ENCODE assay signal across 8 cellular contexts in the genomic region with DNA sequence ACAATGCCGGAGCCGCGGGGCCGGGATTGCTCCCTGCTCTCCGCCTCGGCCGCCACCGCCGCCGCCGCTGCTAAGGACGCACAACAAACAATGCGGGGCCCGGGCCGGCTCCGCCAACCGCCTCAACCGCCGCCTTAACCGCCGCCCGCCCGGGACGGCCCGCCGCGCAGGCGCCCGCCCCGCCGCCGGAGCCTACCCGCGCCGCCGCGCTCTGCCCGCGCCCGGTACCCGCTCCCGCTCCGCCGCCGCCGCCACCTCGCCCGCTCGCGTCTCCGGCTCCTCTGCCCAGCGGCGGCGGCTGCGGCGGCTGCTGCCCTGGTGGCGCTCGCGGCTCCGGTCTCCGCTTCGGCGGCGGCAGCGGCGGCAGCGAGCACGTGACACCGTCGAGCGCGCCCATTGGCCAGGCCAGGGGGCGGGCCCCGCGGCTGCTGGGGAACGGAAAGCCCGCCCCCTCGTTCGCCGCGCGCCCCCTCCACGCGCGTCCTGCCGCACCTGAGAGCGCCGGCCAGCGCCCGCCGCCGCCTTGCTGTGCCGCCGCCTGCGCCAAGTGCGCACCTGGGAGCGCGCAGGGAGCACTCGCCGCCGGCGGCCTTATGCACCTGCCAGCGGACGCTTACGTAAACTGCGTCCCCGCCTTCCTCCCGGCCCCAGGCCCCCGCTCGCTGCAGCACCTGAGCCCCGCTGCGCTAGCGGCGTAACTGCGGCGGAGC. TPM values are rescaled to one million over a fixed set of nuclear protein-coding genes. Genes with fewer than 3 reads are reported as not detected.
DNase-seq lines count a peak whose midpoint lies in the region; ATAC-seq and TF ChIP-seq lines count a peak whose summit lies in the region.

Gene STRBP (minus strand): TSS at position 347 of the 710 bp plus-strand sequence. CDS start 84,452 bp downstream, outside the sequence.

- H3K4me1 Mint-ChIP-seq in HFFc6 (ENCODE audit: low read depth): no peaks in the 10 kb centered on the region
- peaks cover 21% of the 10 kb centered on the region for H3K4me1 Mint-ChIP-seq in activated naive CD4-positive, alpha-beta T cell treated with anti-CD3 and anti-CD28 coated beads, Interleukin-2, amount 10 ng/mL, durations not matched to agents 7 days and 5 days

- no peaks in the 10 kb centered on the region for H4K20me1 ChIP-seq in osteoblast (ENCODE audit: insufficient read depth, low read length)

- peak within 1 kb of the TSS; percentile 57 for H3K4me3 Mint-ChIP-seq in HFFc6
- H3K4me3 Mint-ChIP-seq in activated naive CD4-positive, alpha-beta T cell treated with anti-CD3 and anti-CD28 coated beads, Interleukin-2, amount 10 ng/mL, durations not matched to agents 7 days and 5 days: peak within 1 kb of the TSS; percentile 63

- H2AFZ ChIP-seq in osteoblast (ENCODE audit: low read length): peak within 1 kb of the TSS; percentile 91

- H3K36me3 ChIP-seq in GM06990 (ENCODE audit: control insufficient read depth, insufficient read depth, low read length): no peaks in the 10 kb centered on the region
- H3K36me3 ChIP-seq in SK-N-MC (ENCODE audit: insufficient read depth, low read length): no peaks in the 10 kb centered on the region
- no peaks in the 10 kb centered on the region for H3K36me3 ChIP-seq in osteoblast (ENCODE audit: insufficient read depth, low read length)
- H3K36me3 ChIP-seq in thoracic aorta: no peaks in the 10 kb centered on the region

- H3K27me3 ChIP-seq in GM06990 (replicated peaks; ENCODE audit: control insufficient read depth, insufficient read depth, low read length) (no peaks in the 10 kb centered on the region), osteoblast (ENCODE audit: insufficient read depth, low read length) (peaks cover 22% of the 10 kb centered on the region), thoracic aorta (replicated peaks; ENCODE audit: insufficient read depth) (no peaks in the 10 kb centered on the region)

- TF ChIP-seq CTCF in GM06990 (IDR thresholded peaks at IDR 0.05; ENCODE audit: insufficient read depth, low read length, poor library complexity, severe bottlenecking): no peak
- no peak for TF ChIP-seq CTCF in HFFc6 (IDR thresholded peaks at IDR 0.05)
- no peak for TF ChIP-seq CTCF in osteoblast (IDR thresholded peaks at IDR 0.05; ENCODE audit: extremely low read depth, low read depth, low read length)
- no peak for TF ChIP-seq CTCF in thoracic aorta (IDR thresholded peaks at IDR 0.05)

- H3K27me3 Mint-ChIP-seq in HFFc6 (ENCODE audit: insufficient read depth): peaks cover 20% of the 10 kb centered on the region
- H3K27me3 Mint-ChIP-seq in activated naive CD4-positive, alpha-beta T cell treated with anti-CD3 and anti-CD28 coated beads, Interleukin-2, amount 10 ng/mL, durations not matched to agents 7 days and 5 days: peaks cover 17% of the 10 kb centered on the region

- DNase-seq in GM06990 (ENCODE audit: extremely low read depth, insufficient read length): peak; percentile 96
- peak; percentile 68 for DNase-seq in HFFc6
- peak; percentile 60 for DNase-seq in MV-4-11 (lab: John Stamatoyannopoulos, UW)
- no peak for DNase-seq in SK-N-MC (ENCODE audit: low read depth, low spot score)
- DNase-seq in activated naive CD4-positive, alpha-beta T cell treated with anti-CD3 and anti-CD28 coated beads, Interleukin-2, amount 10 ng/mL, durations not matched to agents 7 days and 5 days: peak; percentile 92
- DNase-seq in glomerular visceral epithelial cell (ENCODE audit: extremely low spot score): peak; percentile 93
- DNase-seq in osteoblast (ENCODE audit: insufficient read length, low spot score, missing footprints): peak; percentile 100
- peak; percentile 44 for DNase-seq in thoracic aorta (ENCODE audit: low spot score)

- peak within 1 kb of the TSS; percentile 86 for H3K4me2 ChIP-seq in osteoblast (ENCODE audit: insufficient read depth, low read length)

- peak within 1 kb of the TSS; percentile 89 for H3K9ac ChIP-seq in SK-N-MC (ENCODE audit: insufficient read length)

- ATAC-seq in thoracic aorta (ENCODE audit: insufficient number of reproducible peaks, low FRiP score, low read depth): peak; percentile 85

- H3K36me3 Mint-ChIP-seq in HFFc6 (ENCODE audit: low read depth): no peaks in the 10 kb centered on the region
- H3K36me3 Mint-ChIP-seq in activated naive CD4-positive, alpha-beta T cell treated with anti-CD3 and anti-CD28 coated beads, Interleukin-2, amount 10 ng/mL, durations not matched to agents 7 days and 5 days: no peaks in the 10 kb centered on the region

- no peaks in the 10 kb centered on the region for H3K9me3 ChIP-seq in SK-N-MC (ENCODE audit: low read depth, low read length)
- H3K9me3 ChIP-seq in osteoblast (ENCODE audit: low read depth, low read length): no peaks in the 10 kb centered on the region
- no peaks in the 10 kb centered on the region for H3K9me3 ChIP-seq in thoracic aorta

- H3K27ac ChIP-seq in SK-N-MC: no peak within 1 kb of the TSS
- no peak within 1 kb of the TSS for H3K27ac ChIP-seq in osteoblast (ENCODE audit: low read depth, low read length)
- no peak within 1 kb of the TSS for H3K27ac ChIP-seq in thoracic aorta

- no peaks in the 10 kb centered on the region for H3K79me2 ChIP-seq in osteoblast (ENCODE audit: insufficient read depth, low read length)

- H3K4me1 ChIP-seq in osteoblast (ENCODE audit: insufficient read depth, low read length): no peaks in the 10 kb centered on the region
- peaks cover 0 to 4% of the 10 kb centered on the region in 2 donors for H3K4me1 ChIP-seq in thoracic aorta (ENCODE audit: control insufficient read depth in 1 of 2, low read depth in 2 of 2)

- H3K4me3 ChIP-seq in GM06990 (replicated peaks; ENCODE audit: low read depth, low read length): peak within 1 kb of the TSS; percentile 88
- H3K4me3 ChIP-seq in SK-N-MC: peak within 1 kb of the TSS; percentile 98
- peak within 1 kb of the TSS; percentile 83 for H3K4me3 ChIP-seq in osteoblast (ENCODE audit: insufficient read depth, low read length)
- H3K4me3 ChIP-seq in thoracic aorta: peak within 1 kb of the TSS; percentile 99

- H3K9me3 Mint-ChIP-seq in HFFc6: no peaks in the 10 kb centered on the region
- no peaks in the 10 kb centered on the region for H3K9me3 Mint-ChIP-seq in activated naive CD4-positive, alpha-beta T cell treated with anti-CD3 and anti-CD28 coated beads, Interleukin-2, amount 10 ng/mL, durations not matched to agents 7 days and 5 days

- no peak within 1 kb of the TSS for H3K27ac Mint-ChIP-seq in HFFc6
- peak within 1 kb of the TSS; percentile 30 for H3K27ac Mint-ChIP-seq in activated naive CD4-positive, alpha-beta T cell treated with anti-CD3 and anti-CD28 coated beads, Interleukin-2, amount 10 ng/mL, durations not matched to agents 7 days and 5 days

- CTCF ChIA-PET in activated naive CD4-positive, alpha-beta T cell treated with anti-CD3 and anti-CD28 coated beads, Interleukin-2, amount 10 ng/mL, durations not matched to agents 7 days and 5 days (lab: Charles Lee): interaction anchor here (0.7 to 1.1 kb wide), 2 partner anchors 55 to 80 kb away, joined by 3 to 6 read pairs; no protein-coding TSS in a partner anchor

RNA-seq across cellular contexts. Expression of gene STRBP, which starts in this region (rescaled TPM):
- total RNA-seq in HFFc6 (2021; fragmentation: NEBNext Ultra II Directional; extraction: Animal tissue kit (Norgen Biotek cat#: 25700)): 1 to 10 TPM; 1.4 to 2.5 (median 1.9) TPM
- total RNA-seq in osteoblast: 2.9 TPM in 2 replicates
- total RNA-seq in thoracic aorta: 1 to 10 TPM; 2.8 to 3.3 TPM
